ENCODE assay signal across 1 cellular context in genomic region chrX:100931218-100931924, GRCh38.
TF ChIP-seq lines count a peak whose summit lies in the region.

No MANE protein-coding gene starts in this region.

TF ChIP-seq in SK-N-SH, 30 proteins besides CTCF, POLR2A, EP300 and RAD21 (continued from another document):
- no peak for TF ChIP-seq REST (IDR thresholded peaks at IDR 0.05; ENCODE audit: low read depth, low read length)
- TF ChIP-seq PBX3 (IDR thresholded peaks at IDR 0.05) = no peak
- no peak for TF ChIP-seq CHD2 (IDR thresholded peaks at IDR 0.05; ENCODE audit: low read length, partially characterized antibody)
- no peak for TF ChIP-seq FOXM1 (IDR thresholded peaks at IDR 0.05; ENCODE audit: low read depth)
- TF ChIP-seq ZBTB33 (IDR thresholded peaks at IDR 0.05; ENCODE audit: borderline replicate concordance, low read depth) = no peak
- no peak for TF ChIP-seq SIN3A (IDR thresholded peaks at IDR 0.05; ENCODE audit: borderline replicate concordance, low read depth, low read length)
